ENCODE assay signal across 8 cellular contexts in the genomic region with DNA sequence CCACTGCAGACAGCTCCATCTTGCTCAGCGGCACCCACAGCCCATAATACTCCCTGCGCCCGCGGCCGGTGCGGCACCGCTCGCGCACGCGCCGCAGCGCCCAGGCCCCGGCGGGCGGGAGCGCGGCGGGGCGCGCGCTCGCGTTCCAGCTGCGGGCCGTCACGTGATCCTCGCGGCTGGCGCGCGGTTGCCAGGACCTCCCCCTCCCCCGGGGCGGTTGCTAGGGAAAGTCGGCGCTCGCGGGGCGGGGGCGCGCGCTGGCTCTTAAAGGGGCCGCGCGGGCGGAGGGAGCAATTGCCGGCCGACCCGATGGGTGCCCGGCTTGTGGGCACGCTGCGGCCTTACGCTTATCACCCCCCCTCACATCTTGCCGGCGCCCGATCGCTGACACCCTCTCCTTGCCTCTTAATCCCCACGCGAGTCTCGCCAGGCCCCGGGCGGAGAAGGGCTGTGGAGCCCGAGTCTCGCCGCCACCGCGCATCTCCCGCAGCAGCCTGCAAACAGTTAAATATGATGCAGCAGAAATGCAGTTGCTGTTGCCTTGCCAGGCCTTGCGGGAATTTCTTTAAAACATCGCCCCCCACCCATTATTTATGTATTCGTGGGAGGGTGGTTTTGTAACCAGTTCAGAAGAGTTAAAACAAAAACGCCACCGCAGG. TPM values are rescaled to one million over a fixed set of nuclear protein-coding genes. Genes with fewer than 3 reads are reported as not detected.
DNase-seq lines count a peak whose midpoint lies in the region; ATAC-seq lines count a peak whose summit lies in the region.

Gene CBX6, minus strand, starts transcription at position 45 of the 659 bp plus-strand sequence. Its CDS starts 26 bp downstream, at position 19.

- peak within 1 kb of the TSS; percentile 90 to 97 (median 94) for H3K27ac Mint-ChIP-seq in CD4-positive, alpha-beta memory T cell

- DNase-seq in CD4-positive, alpha-beta memory T cell, result peak; percentile 91 to 96 (median 94)
- DNase-seq in HUDEP-2 (lab: John Stamatoyannopoulos, UW; ENCODE audit: unreplicated experiment in 76 of 76) (peak in 74 of 76 experiments; percentile 33 to 92 (median 80)), NOMO-1 treated with DMSO at 0.1 percent for 48 hours (lab: John Stamatoyannopoulos, UW; ENCODE audit: unreplicated experiment) (peak; percentile 81), lung microvascular endothelial cell (ENCODE audit: low read depth in 2 of 2) (peak; percentile 94 to 96)
- peak; percentile 90 for DNase-seq in effector CD8-positive, alpha-beta T cell (lab: John Stamatoyannopoulos, UW)
- DNase-seq in stimulated activated CD4-positive, alpha-beta T cell treated with anti-CD3 and anti-CD28 coated beads, TNF-alpha, amount 100 ng/mL, for 4 hours (ENCODE audit: low read depth in 3 of 3), result peak; percentile 89 to 92 (median 90)

- intact Hi-C loops in CD4-positive, alpha-beta memory T cell (cut with micrococcal nuclease), result loop anchor here (1.0 to 5.0 kb wide), 5 partner anchors 113 to 447 kb away; partner anchors contain the start of genes CBX7, JOSD1 and RPL3

- H3K4me1 ChIP-seq in CD4-positive, alpha-beta memory T cell (ENCODE audit: insufficient read depth, low read length), result peaks cover 53% of the 10 kb centered on the region

- peak within 1 kb of the TSS; percentile 76 for H3K27ac ChIP-seq in CD4-positive, alpha-beta memory T cell (ENCODE audit: low read depth, low read length)

- peak; percentile 56 for ATAC-seq in GM21360 (IDR thresholded peaks at IDR 0.05; ENCODE audit: unreplicated experiment)

- peak within 1 kb of the TSS; percentile 93 to 96 (median 94) for H3K4me3 Mint-ChIP-seq in CD4-positive, alpha-beta memory T cell

- H3K27me3 ChIP-seq in CD4-positive, alpha-beta memory T cell (ENCODE audit: insufficient read depth, low read length), result no peaks in the 10 kb centered on the region

- peaks cover 17% of the 10 kb centered on the region for H3K36me3 ChIP-seq in CD4-positive, alpha-beta memory T cell (ENCODE audit: insufficient read depth, low read length)

- CTCF ChIA-PET in CD4-positive, alpha-beta memory T cell (lab: Charles Lee; ENCODE audit: partially characterized antibody), result interaction anchor here (3.8 to 7.1 kb wide), 4 partner anchors 8 to 132 kb away, joined by 21 to 168 read pairs (median 34); no protein-coding TSS in a partner anchor
- CTCF ChIA-PET in activated CD8-positive, alpha-beta memory T cell treated with anti-CD3 and anti-CD28 coated beads for 36 hours (lab: Charles Lee), result interaction anchor here (0.6 to 4.1 kb wide), 7 partner anchors 69 to 446 kb away, joined by 3 to 48 read pairs (median 4); partner anchors contain the start of gene APOBEC3B

- POLR2A ChIA-PET in CD4-positive, alpha-beta memory T cell (lab: Charles Lee; ENCODE audit: partially characterized antibody), result interaction anchor here (0.6 to 6.2 kb wide), 18 partner anchors 9 to 1034 kb away, joined by 3 to 85 read pairs (median 6); partner anchors contain the start of genes ATF4, CBX7, GTPBP1 and NPTXR
- POLR2A ChIA-PET in activated CD8-positive, alpha-beta memory T cell treated with anti-CD3 and anti-CD28 coated beads for 36 hours (lab: Charles Lee), result interaction anchor here (0.6 to 2.9 kb wide), 4 partner anchors 52 to 115 kb away, joined by 3 to 11 read pairs (median 6); no protein-coding TSS in a partner anchor

- H3K27me3 Mint-ChIP-seq in CD4-positive, alpha-beta memory T cell, result no peaks in the 10 kb centered on the region

- peaks cover 0 to 28% of the 10 kb centered on the region in 2 donors for H3K36me3 Mint-ChIP-seq in CD4-positive, alpha-beta memory T cell

- H3K9me3 ChIP-seq in CD4-positive, alpha-beta memory T cell (ENCODE audit: control insufficient read depth in 1 of 2, low read length in 2 of 2), result no peaks in the 10 kb centered on the region

- peaks cover 34 to 62% (median 45%) of the 10 kb centered on the region in 4 donors for H3K4me1 Mint-ChIP-seq in CD4-positive, alpha-beta memory T cell

- no peaks in the 10 kb centered on the region for H3K9me3 Mint-ChIP-seq in CD4-positive, alpha-beta memory T cell

- H3K4me3 ChIP-seq in CD4-positive, alpha-beta memory T cell (ENCODE audit: low read length in 2 of 2), result peak within 1 kb of the TSS; percentile 71 to 72

RNA-seq across cellular contexts. Expression of gene CBX6, which starts in this region (rescaled TPM):
- 10 to 100 TPM; 85.0 to 88.0 TPM for total RNA-seq in CD4-positive, alpha-beta memory T cell
- 10 to 100 TPM in 1 of 2 donors, 1 to 10 TPM in 1; 4.1 to 10.9 TPM for polyA plus RNA-seq in CD4-positive, alpha-beta memory T cell
- 100 to 1,000 TPM; 162 to 166 TPM for total RNA-seq in activated CD8-positive, alpha-beta memory T cell treated with anti-CD3 and anti-CD28 coated beads for 36 hours
- 11.9 and 13.3 TPM in 2 replicates for total RNA-seq in lung microvascular endothelial cell

Comparison
In these comparisons a context has a peak if more than half of its experiments do, and no peak if none do; other contexts are left out.
1. Peak in every context shown above with its lines: DNase-seq, ATAC-seq, H3K4me3 ChIP-seq and H3K27ac ChIP-seq.